In genomic region chr1:154407866-154408777, GRCh38 we compare ENCODE assay signal across 8 cellular contexts. TPM values are rescaled to one million over a fixed set of nuclear protein-coding genes. Genes with fewer than 3 reads are reported as not detected.
DNase-seq lines count a peak whose midpoint lies in the region; ATAC-seq and TF ChIP-seq lines count a peak whose summit lies in the region.

No MANE protein-coding gene starts in this region.

- peaks cover 10% of the 10 kb centered on the region for H3K4me1 ChIP-seq in NT2/D1 (ENCODE audit: insufficient read depth, insufficient read length)

- H3K27me3 Mint-ChIP-seq in CD4-positive, alpha-beta T cell = no peaks in the 10 kb centered on the region
- H3K27me3 Mint-ChIP-seq in effector memory CD8-positive, alpha-beta T cell = no peaks in the 10 kb centered on the region

- peak overlapping the region; percentile 96 for H3K4me3 Mint-ChIP-seq in CD4-positive, alpha-beta T cell
- peak overlapping the region; percentile 82 to 83 for H3K4me3 Mint-ChIP-seq in effector memory CD8-positive, alpha-beta T cell

- H3K9me3 Mint-ChIP-seq in CD4-positive, alpha-beta T cell = no peaks in the 10 kb centered on the region
- H3K9me3 Mint-ChIP-seq in effector memory CD8-positive, alpha-beta T cell = no peaks in the 10 kb centered on the region

- peak overlapping the region; percentile 92 for H3K27ac ChIP-seq in CD4-positive, alpha-beta T cell (ENCODE audit: low read depth, low read length)

- no peak for DNase-seq in CD4-positive, alpha-beta T cell
- DNase-seq in NT2/D1 (ENCODE audit: low read depth, low spot score) (no peak), posterior vena cava (ENCODE audit: low spot score) (peak; percentile 72), glomerular visceral epithelial cell (ENCODE audit: extremely low spot score) (no peak), HPDE6-E6E7 (ENCODE audit: extremely low spot score) (no peak), NCI-H187 (lab: John Stamatoyannopoulos, UW) (no peak), NCI-H2196 (lab: John Stamatoyannopoulos, UW; ENCODE audit: unreplicated experiment) (no peak)
- DNase-seq in effector memory CD8-positive, alpha-beta T cell = no peak

- H3K27ac Mint-ChIP-seq in CD4-positive, alpha-beta T cell = peak overlapping the region; percentile 88
- peak overlapping the region in 1 of 2 donors; percentile 88 for H3K27ac Mint-ChIP-seq in effector memory CD8-positive, alpha-beta T cell

- H3K36me3 Mint-ChIP-seq in CD4-positive, alpha-beta T cell (ENCODE audit: low read depth) = peaks cover 55% of the 10 kb centered on the region
- H3K36me3 Mint-ChIP-seq in effector memory CD8-positive, alpha-beta T cell (ENCODE audit: insufficient read depth) = peaks cover 10% of the 10 kb centered on the region

- ATAC-seq in CD4-positive, alpha-beta T cell (ENCODE audit: poor library complexity) = peak; percentile 19
- ATAC-seq in effector memory CD8-positive, alpha-beta T cell (replicated peaks) = no peak

- intact Hi-C loops in CD4-positive, alpha-beta T cell (cut with DNase I, micrococcal nuclease) = loop anchor here (2.0 to 10.0 kb wide), 7 partner anchors 33 to 677 kb away; partner anchors contain the start of genes EFNA4 (in 1 of the 2) and UBE2Q1 (in 1 of the 2)
- intact Hi-C loops in posterior vena cava (cut with DNase I) = no loop called here

- no peaks in the 10 kb centered on the region for H3K27me3 ChIP-seq in CD4-positive, alpha-beta T cell (ENCODE audit: control insufficient read depth, insufficient read depth, low read length)
- H3K27me3 ChIP-seq in NT2/D1 (ENCODE audit: insufficient read depth, insufficient read length) = peaks cover 39% of the 10 kb centered on the region

- POLR2A ChIA-PET in CD4-positive, alpha-beta T cell (lab: Charles Lee) = interaction anchor here (0.6 to 9.1 kb wide), 26 partner anchors 10 to 529 kb away, joined by 3 to 178 read pairs (median 4); partner anchors contain the start of genes ATP8B2 and PMVK

- H3K4me1 Mint-ChIP-seq in CD4-positive, alpha-beta T cell (ENCODE audit: low read depth) = peaks cover 81% of the 10 kb centered on the region
- peaks cover 44 to 47% of the 10 kb centered on the region in 2 donors for H3K4me1 Mint-ChIP-seq in effector memory CD8-positive, alpha-beta T cell (ENCODE audit: low read depth in 2 of 2)

- no peaks in the 10 kb centered on the region for H3K36me3 ChIP-seq in NT2/D1 (ENCODE audit: insufficient read depth, insufficient read length, low read length)

- no peak for TF ChIP-seq CTCF in CD4-positive, alpha-beta T cell (IDR thresholded peaks at IDR 0.05)

- no peaks in the 10 kb centered on the region for H3K9me3 ChIP-seq in CD4-positive, alpha-beta T cell (ENCODE audit: control insufficient read depth, low read length)
- H3K9me3 ChIP-seq in NT2/D1 (ENCODE audit: insufficient read depth, low read length) = no peaks in the 10 kb centered on the region

- CTCF ChIA-PET in CD4-positive, alpha-beta T cell (lab: Charles Lee) = interaction anchor here (0.9 to 2.1 kb wide), 3 partner anchors 63 to 73 kb away, joined by 3 to 6 read pairs (median 4); no protein-coding TSS in a partner anchor

- peak overlapping the region; percentile 38 for H3K9ac ChIP-seq in NT2/D1 (ENCODE audit: insufficient read length, low read depth)

- H3K4me3 ChIP-seq in NT2/D1 (ENCODE audit: insufficient read length, low read depth) = no peak overlapping the region

RNA-seq across cellular contexts. Expression of gene IL6R, which starts 3.0 kb away (rescaled TPM):
- 10 to 100 TPM; 31.7 to 35.0 TPM for total RNA-seq in CD4-positive, alpha-beta T cell
- 10 to 100 TPM; 19.6 to 24.1 TPM for total RNA-seq in posterior vena cava

Comparison
In these comparisons a context has a peak if more than half of its experiments do, and no peak if none do; other contexts are left out.
1. intact Hi-C loops: an anchor here in CD4-positive, alpha-beta T cell (2.0 to 10.0 kb wide); none called in posterior vena cava.